In the genomic region with DNA sequence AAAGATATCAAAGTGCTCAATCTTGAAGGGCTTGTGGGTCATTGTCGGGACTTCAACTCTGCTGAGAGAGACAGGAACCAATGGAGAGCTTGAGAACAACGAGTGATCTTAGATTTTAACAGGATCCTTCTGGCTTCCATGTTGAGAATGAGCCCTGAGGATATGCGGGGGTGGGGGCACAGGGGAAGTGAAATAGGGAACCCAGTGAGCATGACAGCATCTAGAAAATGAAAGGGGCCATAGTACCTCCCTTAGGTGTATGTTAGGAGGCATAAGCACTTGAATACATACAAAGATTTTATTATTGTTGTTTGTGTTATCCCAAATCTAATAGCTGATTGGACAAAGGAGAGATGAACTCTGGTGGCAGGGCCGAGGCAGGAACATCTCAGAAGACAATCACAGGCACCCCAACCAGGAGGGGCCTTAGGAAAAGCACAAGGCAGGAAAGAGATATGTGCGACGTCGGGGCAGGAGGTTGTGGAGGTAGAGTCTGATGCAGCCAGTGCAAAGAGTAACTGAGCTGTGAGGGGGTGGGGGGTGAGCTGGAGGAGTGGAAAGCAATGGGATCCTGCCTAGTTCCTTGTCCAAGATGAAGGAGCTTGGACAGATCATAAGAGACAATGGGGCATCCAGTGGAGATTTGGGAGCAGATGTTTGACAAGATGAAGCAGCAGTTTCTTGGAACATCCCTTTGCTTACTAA, we compare ENCODE assay signal across 21 cellular contexts. TPM values are rescaled to one million over a fixed set of nuclear protein-coding genes. Genes with fewer than 3 reads are reported as not detected.
DNase-seq lines count a peak whose midpoint lies in the region; ATAC-seq, FAIRE-seq and TF ChIP-seq lines count a peak whose summit lies in the region.
"Had no signal": no experiment of that assay in that cellular context is flagged by ENCODE, and none has a peak within 500 bp of the region (broad histone marks: within the 10 kb centered on the region; RNA-seq: fewer than 3 reads in every experiment).

No MANE protein-coding gene starts in this region.

- H3K36me3 Mint-ChIP-seq in activated B cell treated with CpG ODN at 0.5 μM for 24 hours (ENCODE audit: low read depth): peaks cover 1% of the 10 kb centered on the region
- no peaks in the 10 kb centered on the region for H3K36me3 Mint-ChIP-seq in naive thymus-derived CD4-positive, alpha-beta T cell
- H3K36me3 Mint-ChIP-seq in GM23338 (ENCODE audit: low read depth): no peaks in the 10 kb centered on the region

- H3F3A ChIP-seq in GM23338 (replicated peaks; ENCODE audit: low read depth): no peaks in the 10 kb centered on the region

- TF ChIP-seq POLR2A in prostate gland (IDR thresholded peaks at IDR 0.05): no peak
- no peak for TF ChIP-seq POLR2A in H54 (IDR thresholded peaks at IDR 0.05; ENCODE audit: low read depth, low read length)

- no peaks in the 10 kb centered on the region for H3K36me3 ChIP-seq in naive thymus-derived CD4-positive, alpha-beta T cell (ENCODE audit: control insufficient read depth in 2 of 3, insufficient read depth in 3 of 3, low read length in 3 of 3)
- H3K36me3 ChIP-seq in prostate gland: no peaks in the 10 kb centered on the region
- H3K36me3 ChIP-seq in GM23338 (ENCODE audit: insufficient read depth): no peaks in the 10 kb centered on the region

- H3K27me3 ChIP-seq in naive thymus-derived CD4-positive, alpha-beta T cell (ENCODE audit: control insufficient read depth in 2 of 2, insufficient read depth in 2 of 2, low read length in 2 of 2): no peaks in the 10 kb centered on the region
- no peaks in the 10 kb centered on the region for H3K27me3 ChIP-seq in prostate gland (replicated peaks; ENCODE audit: insufficient read depth)
- no peaks in the 10 kb centered on the region for H3K27me3 ChIP-seq in GM23338 (ENCODE audit: insufficient read depth)

- H3K27me3 Mint-ChIP-seq in activated B cell treated with CpG ODN at 0.5 μM for 24 hours: no peaks in the 10 kb centered on the region
- H3K27me3 Mint-ChIP-seq in naive thymus-derived CD4-positive, alpha-beta T cell: peaks cover 0 to 25% (median 0%) of the 10 kb centered on the region in 5 donors
- peaks cover 6% of the 10 kb centered on the region for H3K27me3 Mint-ChIP-seq in GM23338 (ENCODE audit: insufficient read depth, low read depth, poor library complexity)

- TF ChIP-seq CTCF in GM13976 (IDR thresholded peaks at IDR 0.05; ENCODE audit: borderline replicate concordance, control extremely low read depth, extremely low read depth, insufficient read depth, missing control alignments) (no peak), activated B cell treated with CpG ODN at 0.5 μM for 24 hours (IDR thresholded peaks at IDR 0.05) (no peak), prostate gland (IDR thresholded peaks at IDR 0.05) (no peak), GM23338 (conservative IDR thresholded peaks at IDR 0.05; ENCODE audit: low read depth in 2 of 2) (no peak)

- peak; percentile 58 for DNase-seq in GM13976 (ENCODE audit: low spot score)
- peak; percentile 59 for DNase-seq in MV-4-11 (lab: John Stamatoyannopoulos, UW)
- DNase-seq in activated B cell treated with CpG ODN at 0.5 μM for 24 hours: no peak
- no peak for DNase-seq in naive thymus-derived CD4-positive, alpha-beta T cell
- DNase-seq in prostate gland (ENCODE audit: low spot score): no peak
- no peak for DNase-seq in NCI-H2227 treated with DMSO at 0.1 percent for 48 hours (lab: John Stamatoyannopoulos, UW)
- DNase-seq in H54 (ENCODE audit: insufficient read length, low spot score): no peak
- no peak for DNase-seq in GM23338 (ENCODE audit: low spot score)
- DNase-seq: DMS153; EL; NCI-H1436; NCI-H2029 treated with DMSO at 0.1 percent for 48 hours; NCI-H524; NK-92 treated with Interleukin-12 subunit alpha and Interleukin-12 subunit beta, amount 100 ng/mL, for 24 hours; SHP77 treated with DMSO at 0.1 percent for 48 hours; T-helper 2 cell had no signal

- H3K4me3 Mint-ChIP-seq in activated B cell treated with CpG ODN at 0.5 μM for 24 hours (no peak overlapping the region), GM23338 (no peak overlapping the region)
- H3K4me3 Mint-ChIP-seq in naive thymus-derived CD4-positive, alpha-beta T cell: no peak overlapping the region

- ATAC-seq in activated B cell treated with CpG ODN at 0.5 μM for 24 hours (ENCODE audit: low read depth): peak; percentile 72
- ATAC-seq in naive thymus-derived CD4-positive, alpha-beta T cell: peak; percentile 31
- no peak for ATAC-seq in GM23338

- no peaks in the 10 kb centered on the region for H4K20me1 ChIP-seq in GM23338 (replicated peaks; ENCODE audit: insufficient read depth)

- H2AFZ ChIP-seq in GM23338: no peak overlapping the region; the same call in 1 of the 2 replicates

- H3K4me3 ChIP-seq in naive thymus-derived CD4-positive, alpha-beta T cell (ENCODE audit: low read length): no peak overlapping the region
- H3K4me3 ChIP-seq in prostate gland (no peak overlapping the region), GM23338 (no peak overlapping the region)

- in situ Hi-C loops in GM13976 (cut with MboI; ENCODE audit: low sequenced_read_pairs, unreplicated experiment): no loop called here

- H3K4me1 ChIP-seq in naive thymus-derived CD4-positive, alpha-beta T cell (ENCODE audit: control insufficient read depth in 2 of 2, insufficient read depth in 2 of 2, low read length in 2 of 2): no peaks in the 10 kb centered on the region
- H3K4me1 ChIP-seq in prostate gland (replicated peaks) (no peaks in the 10 kb centered on the region), GM23338 (ENCODE audit: insufficient read depth) (no peaks in the 10 kb centered on the region)

- peak overlapping the region; percentile 54 for H3K27ac Mint-ChIP-seq in activated B cell treated with CpG ODN at 0.5 μM for 24 hours
- no peak overlapping the region for H3K27ac Mint-ChIP-seq in naive thymus-derived CD4-positive, alpha-beta T cell
- H3K27ac Mint-ChIP-seq in GM23338: no peak overlapping the region

- H3K9me3 Mint-ChIP-seq in activated B cell treated with CpG ODN at 0.5 μM for 24 hours: peaks cover 12% of the 10 kb centered on the region
- peaks cover 0 to 33% (median 14%) of the 10 kb centered on the region in 11 donors for H3K9me3 Mint-ChIP-seq in naive thymus-derived CD4-positive, alpha-beta T cell
- H3K9me3 Mint-ChIP-seq in GM23338: peaks cover 4% of the 10 kb centered on the region; the same call in 1 of the 3 replicates

- H3K4me1 Mint-ChIP-seq in activated B cell treated with CpG ODN at 0.5 μM for 24 hours: peaks cover 16% of the 10 kb centered on the region
- H3K4me1 Mint-ChIP-seq in naive thymus-derived CD4-positive, alpha-beta T cell: peaks cover 0 to 10% (median 0%) of the 10 kb centered on the region in 7 donors
- 0 out of 3 replicates have a peak, but pooled peaks cover 2% of the 10 kb centered on the region for H3K4me1 Mint-ChIP-seq in GM23338

- POLR2A ChIA-PET in activated B cell treated with CpG ODN at 0.5 μM for 24 hours (lab: Charles Lee): no interaction called here
- POLR2A ChIA-PET in naive thymus-derived CD4-positive, alpha-beta T cell (lab: Charles Lee): no interaction called here

- intact Hi-C loops in activated B cell treated with CpG ODN at 0.5 μM for 24 hours (cut with micrococcal nuclease) (no loop called here), prostate gland (cut with DNase I) (no loop called here)
- intact Hi-C loops in naive thymus-derived CD4-positive, alpha-beta T cell (cut with micrococcal nuclease): no loop called here

- H3K9me3 ChIP-seq in naive thymus-derived CD4-positive, alpha-beta T cell (ENCODE audit: control insufficient read depth in 2 of 3, low read length in 3 of 3): peaks cover 0 to 21% (median 0%) of the 10 kb centered on the region in 3 experiments
- no peaks in the 10 kb centered on the region for H3K9me3 ChIP-seq in prostate gland

- H3K79me2 ChIP-seq in GM23338 (replicated peaks; ENCODE audit: insufficient read depth): no peaks in the 10 kb centered on the region

- no peaks in the 10 kb centered on the region for H3K9me2 ChIP-seq in GM23338 (ENCODE audit: insufficient read depth)

- FAIRE-seq in H54 (lab: Jason Lieb, UNC): no peak
- FAIRE-seq: GM19239, RCC 7860 had no signal

- no peak overlapping the region for H3K4me2 ChIP-seq in GM23338
- H3K4me2 ChIP-seq: KMS-11 had no signal

- CTCF ChIA-PET in activated B cell treated with CpG ODN at 0.5 μM for 24 hours (lab: Charles Lee): no interaction called here
- CTCF ChIA-PET in naive thymus-derived CD4-positive, alpha-beta T cell (lab: Charles Lee): no interaction called here

- WGBS in prostate gland: 66% methylated on average over 7 of the region's 7 CpGs

- no peak overlapping the region for H3K27ac ChIP-seq in naive thymus-derived CD4-positive, alpha-beta T cell (ENCODE audit: low read depth, low read length)
- no peak overlapping the region for H3K27ac ChIP-seq in prostate gland
- no peak overlapping the region for H3K27ac ChIP-seq in GM23338 (ENCODE audit: low read depth)
- H3K27ac ChIP-seq: KMS-11 had no signal

TF ChIP-seq in GM23338, 12 proteins besides CTCF, POLR2A, EP300 and RAD21 (continues in another document):
- no peak for TF ChIP-seq STAT1 (IDR thresholded peaks at IDR 0.05; ENCODE audit: unreplicated experiment)
- TF ChIP-seq, protein P1, sequence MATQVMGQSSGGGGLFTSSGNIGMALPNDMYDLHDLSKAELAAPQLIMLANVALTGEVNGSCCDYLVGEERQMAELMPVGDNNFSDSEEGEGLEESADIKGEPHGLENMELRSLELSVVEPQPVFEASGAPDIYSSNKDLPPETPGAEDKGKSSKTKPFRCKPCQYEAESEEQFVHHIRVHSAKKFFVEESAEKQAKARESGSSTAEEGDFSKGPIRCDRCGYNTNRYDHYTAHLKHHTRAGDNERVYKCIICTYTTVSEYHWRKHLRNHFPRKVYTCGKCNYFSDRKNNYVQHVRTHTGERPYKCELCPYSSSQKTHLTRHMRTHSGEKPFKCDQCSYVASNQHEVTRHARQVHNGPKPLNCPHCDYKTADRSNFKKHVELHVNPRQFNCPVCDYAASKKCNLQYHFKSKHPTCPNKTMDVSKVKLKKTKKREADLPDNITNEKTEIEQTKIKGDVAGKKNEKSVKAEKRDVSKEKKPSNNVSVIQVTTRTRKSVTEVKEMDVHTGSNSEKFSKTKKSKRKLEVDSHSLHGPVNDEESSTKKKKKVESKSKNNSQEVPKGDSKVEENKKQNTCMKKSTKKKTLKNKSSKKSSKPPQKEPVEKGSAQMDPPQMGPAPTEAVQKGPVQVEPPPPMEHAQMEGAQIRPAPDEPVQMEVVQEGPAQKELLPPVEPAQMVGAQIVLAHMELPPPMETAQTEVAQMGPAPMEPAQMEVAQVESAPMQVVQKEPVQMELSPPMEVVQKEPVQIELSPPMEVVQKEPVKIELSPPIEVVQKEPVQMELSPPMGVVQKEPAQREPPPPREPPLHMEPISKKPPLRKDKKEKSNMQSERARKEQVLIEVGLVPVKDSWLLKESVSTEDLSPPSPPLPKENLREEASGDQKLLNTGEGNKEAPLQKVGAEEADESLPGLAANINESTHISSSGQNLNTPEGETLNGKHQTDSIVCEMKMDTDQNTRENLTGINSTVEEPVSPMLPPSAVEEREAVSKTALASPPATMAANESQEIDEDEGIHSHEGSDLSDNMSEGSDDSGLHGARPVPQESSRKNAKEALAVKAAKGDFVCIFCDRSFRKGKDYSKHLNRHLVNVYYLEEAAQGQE (IDR thresholded peaks at IDR 0.05; ENCODE audit: unreplicated experiment): no peak

RNA-seq across cellular contexts. Expression of gene TGM6, which starts 10.4 kb away (rescaled TPM):
- total RNA-seq in activated B cell treated with CpG ODN at 0.5 μM for 24 hours (not detected in 2 replicates), prostate gland (not detected)
- total RNA-seq in naive thymus-derived CD4-positive, alpha-beta T cell: not detected
- not detected for polyA plus RNA-seq in naive thymus-derived CD4-positive, alpha-beta T cell
- not detected in 2 replicates for total RNA-seq in GM23338 (2014; rRNA removed; shearing (Covaris generic))
- not detected in 2 replicates for polyA plus RNA-seq in GM23338 (2016; fragmentation: Nextera tagmentation; extraction: Ambion mirVana)
- total RNA-seq: MCF 10A had no signal
- polyA plus RNA-seq: BJ had no signal

Comparison
In these comparisons a context has a peak if more than half of its experiments do, and no peak if none do; other contexts are left out.
1. DNase-seq: peak in GM13976 (single experiment) and MV-4-11 (single experiment); none in activated B cell treated with CpG ODN at 0.5 μM for 24 hours (single experiment), naive thymus-derived CD4-positive, alpha-beta T cell (0 of 9), prostate gland (single experiment), NCI-H2227 treated with DMSO at 0.1 percent for 48 hours (single experiment), H54 (single experiment) and GM23338 (single experiment).